ENCODE assay signal across 20 cellular contexts in genomic region chr21:42779431-42779861, GRCh38.
DNase-seq lines count a peak whose midpoint lies in the region; ATAC-seq lines count a peak whose summit lies in the region.
"Had no signal": no experiment of that assay in that cellular context is flagged by ENCODE, and none has a peak within 500 bp of the region (broad histone marks: within the 10 kb centered on the region; RNA-seq: fewer than 3 reads in every experiment).

No MANE protein-coding gene starts in this region.

- ATAC-seq in activated T-helper 17 cell treated with anti-CD3 and anti-CD28 coated beads, Interleukin-2, amount 50 U/mL, for 72 hours (replicated peaks) = no peak
- ATAC-seq in GM19328 (IDR thresholded peaks at IDR 0.05; ENCODE audit: unreplicated experiment) = no peak
- ATAC-seq: SK-N-SH treated with all-trans-retinoic acid at 6 μM for 48 hours had no signal

- no peaks in the 10 kb centered on the region for H3K27me3 Mint-ChIP-seq in activated T-helper 17 cell treated with anti-CD3 and anti-CD28 coated beads, Interleukin-2, amount 50 U/mL, for 72 hours
- H3K27me3 Mint-ChIP-seq: CD4-positive, alpha-beta memory T cell had no signal

- peaks cover 15% of the 10 kb centered on the region for H3K4me1 ChIP-seq in mesendoderm (ENCODE audit: control insufficient read depth, low read depth, low read length)

- no CpG with 5 or more reads among the region's 10 CpGs for WGBS in mesendoderm (ENCODE audit: extremely low coverage, insufficient coverage, low lambda C conversion rate)

- no peaks in the 10 kb centered on the region for H3K36me3 Mint-ChIP-seq in activated T-helper 17 cell treated with anti-CD3 and anti-CD28 coated beads, Interleukin-2, amount 50 U/mL, for 72 hours (ENCODE audit: low read depth)
- H3K36me3 Mint-ChIP-seq: CD4-positive, alpha-beta memory T cell had no signal

- H2BK15ac ChIP-seq in mesendoderm (replicated peaks; ENCODE audit: low read depth) = no peak overlapping the region

- no peaks in the 10 kb centered on the region for H3K79me2 ChIP-seq in mesendoderm (ENCODE audit: control insufficient read depth, insufficient read depth, low read length)

- no peak overlapping the region for H2AK5ac ChIP-seq in mesendoderm (ENCODE audit: low read length)

- no peak overlapping the region for H4K5ac ChIP-seq in mesendoderm (ENCODE audit: low read length)

- peak overlapping the region; percentile 56 for H3K56ac ChIP-seq in mesendoderm (ENCODE audit: low read length)

- no peak overlapping the region for H3K4ac ChIP-seq in mesendoderm (ENCODE audit: low read depth, low read length)

- H3K18ac ChIP-seq in mesendoderm (ENCODE audit: low read length) = peak overlapping the region; percentile 2

- no peak overlapping the region for H3K4me2 ChIP-seq in mesendoderm (ENCODE audit: low read length)

- peaks cover 7% of the 10 kb centered on the region for H3K4me1 Mint-ChIP-seq in activated T-helper 17 cell treated with anti-CD3 and anti-CD28 coated beads, Interleukin-2, amount 50 U/mL, for 72 hours

- H3K23ac ChIP-seq in mesendoderm (ENCODE audit: low read length) = no peak overlapping the region

- H4K8ac ChIP-seq in mesendoderm (ENCODE audit: low read depth, low read length) = no peak overlapping the region

- no peak overlapping the region for H2BK5ac ChIP-seq in mesendoderm (ENCODE audit: low read length)

- H3K9me3 Mint-ChIP-seq in activated T-helper 17 cell treated with anti-CD3 and anti-CD28 coated beads, Interleukin-2, amount 50 U/mL, for 72 hours = no peaks in the 10 kb centered on the region
- H3K9me3 Mint-ChIP-seq: CD4-positive, alpha-beta memory T cell had no signal

- peak overlapping the region; percentile 55 for H3K27ac Mint-ChIP-seq in activated T-helper 17 cell treated with anti-CD3 and anti-CD28 coated beads, Interleukin-2, amount 50 U/mL, for 72 hours

- no peaks in the 10 kb centered on the region for H3K27me3 ChIP-seq in mesendoderm (ENCODE audit: insufficient read depth, low read length, poor library complexity)

- no peaks in the 10 kb centered on the region for H3K36me3 ChIP-seq in mesendoderm (ENCODE audit: control insufficient read depth, insufficient read depth, low read length)

- DNase-seq in ELF-1 (ENCODE audit: low read depth, low spot score) (peak; percentile 79), mesendoderm (peak; percentile 40), posterior vena cava (ENCODE audit: low spot score) (peak; percentile 45), NCI-H1417 treated with DMSO at 0.1 percent for 48 hours (lab: John Stamatoyannopoulos, UW) (no peak), hypothalamus (lab: John Stamatoyannopoulos, UW) (no peak), MV-4-11 (lab: John Stamatoyannopoulos, UW) (no peak)
- DNase-seq: CD4-positive, alpha-beta memory T cell; DMS53; EL; HCEC 1CT; Kasumi-1; NCI-H1105; NCI-H1694 treated with DMSO at 0.1 percent for 48 hours; NCI-H2107; NCI-H510A; NCI-H748 treated with DMSO at 0.1 percent for 48 hours; SHP77 had no signal

- H2BK120ac ChIP-seq in mesendoderm (ENCODE audit: low read depth, low read length) = no peak overlapping the region

- no peak overlapping the region for H3K4me3 Mint-ChIP-seq in activated T-helper 17 cell treated with anti-CD3 and anti-CD28 coated beads, Interleukin-2, amount 50 U/mL, for 72 hours
- H3K4me3 Mint-ChIP-seq: CD4-positive, alpha-beta memory T cell had no signal

- intact Hi-C loops in posterior vena cava (cut with DNase I) = loop anchor here in 1 of 2 donors (2.0 kb wide), 1 partner anchor 37 kb away; no protein-coding TSS in a partner anchor

- no peak overlapping the region for H3K4me3 ChIP-seq in mesendoderm (ENCODE audit: low read length)

- no peak overlapping the region for H3K9ac ChIP-seq in mesendoderm (ENCODE audit: low read length)

- no peak overlapping the region for H3K27ac ChIP-seq in mesendoderm (ENCODE audit: low read depth, low read length)

- H3K79me1 ChIP-seq in mesendoderm (ENCODE audit: low read length) = no peaks in the 10 kb centered on the region

Comparison
In these comparisons a context has a peak if more than half of its experiments do, and no peak if none do; other contexts are left out.
1. DNase-seq: peak in ELF-1 (single experiment), mesendoderm (single experiment) and posterior vena cava (single experiment); none in NCI-H1417 treated with DMSO at 0.1 percent for 48 hours (single experiment), hypothalamus (0 of 51) and MV-4-11 (single experiment).